ENCODE assay signal across 8 cellular contexts in genomic region chr20:37526238-37526838, GRCh38. TPM values are rescaled to one million over a fixed set of nuclear protein-coding genes. Genes with fewer than 3 reads are reported as not detected.
DNase-seq lines count a peak whose midpoint lies in the region; ATAC-seq and TF ChIP-seq lines count a peak whose summit lies in the region.

No MANE protein-coding gene starts in this region.

- H3K4me1 Mint-ChIP-seq in CD8-positive, alpha-beta T cell (ENCODE audit: low read depth), result peaks cover 45% of the 10 kb centered on the region
- H3K4me1 Mint-ChIP-seq in activated CD4-positive, alpha-beta memory T cell treated with anti-CD3 and anti-CD28 coated beads for 36 hours (ENCODE audit: low read depth), result peaks cover 44% of the 10 kb centered on the region
- H3K4me1 Mint-ChIP-seq in osteocyte (ENCODE audit: unreplicated experiment), result peaks cover 52% of the 10 kb centered on the region

- peaks cover 18% of the 10 kb centered on the region for H3K36me3 Mint-ChIP-seq in CD8-positive, alpha-beta T cell
- H3K36me3 Mint-ChIP-seq in activated CD4-positive, alpha-beta memory T cell treated with anti-CD3 and anti-CD28 coated beads for 36 hours, result no peaks in the 10 kb centered on the region
- H3K36me3 Mint-ChIP-seq in osteocyte (ENCODE audit: unreplicated experiment), result peaks cover 4% of the 10 kb centered on the region

- TF ChIP-seq CTCF in CD8-positive, alpha-beta T cell (IDR thresholded peaks at IDR 0.05), result no peak
- TF ChIP-seq CTCF in foreskin keratinocyte (conservative IDR thresholded peaks at IDR 0.05) (no peak), osteocyte (IDR thresholded peaks at IDR 0.05) (no peak)

- ATAC-seq in CD8-positive, alpha-beta T cell, result no peak
- ATAC-seq in foreskin keratinocyte (peak; percentile 55), GM19463 (IDR thresholded peaks at IDR 0.05; ENCODE audit: unreplicated experiment) (no peak), GM21717 (IDR thresholded peaks at IDR 0.05; ENCODE audit: unreplicated experiment) (no peak)

- peak overlapping the region; percentile 100 for H3K27ac Mint-ChIP-seq in CD8-positive, alpha-beta T cell
- H3K27ac Mint-ChIP-seq in activated CD4-positive, alpha-beta memory T cell treated with anti-CD3 and anti-CD28 coated beads for 36 hours, result no peak overlapping the region
- H3K27ac Mint-ChIP-seq in osteocyte (ENCODE audit: unreplicated experiment), result peak overlapping the region; percentile 99

- H3K4me3 ChIP-seq in CD8-positive, alpha-beta T cell (ENCODE audit: low read depth, low read length), result peak overlapping the region; percentile 93

- H3K4me3 Mint-ChIP-seq in CD8-positive, alpha-beta T cell, result peak overlapping the region; percentile 85
- H3K4me3 Mint-ChIP-seq in activated CD4-positive, alpha-beta memory T cell treated with anti-CD3 and anti-CD28 coated beads for 36 hours, result peak overlapping the region; percentile 86
- peak overlapping the region; percentile 95 for H3K4me3 Mint-ChIP-seq in osteocyte (ENCODE audit: unreplicated experiment)

- no peaks in the 10 kb centered on the region for H3K9me3 ChIP-seq in CD8-positive, alpha-beta T cell (ENCODE audit: low read length)

- H3K27ac ChIP-seq in CD8-positive, alpha-beta T cell (ENCODE audit: low read depth, low read length), result no peak overlapping the region
- H3K27ac ChIP-seq in foreskin keratinocyte, result peak overlapping the region; percentile 1

- no peaks in the 10 kb centered on the region for H3K27me3 Mint-ChIP-seq in CD8-positive, alpha-beta T cell (ENCODE audit: low read depth)
- H3K27me3 Mint-ChIP-seq in activated CD4-positive, alpha-beta memory T cell treated with anti-CD3 and anti-CD28 coated beads for 36 hours, result peaks cover 1% of the 10 kb centered on the region
- no peaks in the 10 kb centered on the region for H3K27me3 Mint-ChIP-seq in osteocyte (ENCODE audit: unreplicated experiment)

- H3K27me3 ChIP-seq in CD8-positive, alpha-beta T cell (ENCODE audit: insufficient read depth, low read length), result no peaks in the 10 kb centered on the region
- H3K27me3 ChIP-seq in foreskin keratinocyte, result no peaks in the 10 kb centered on the region

- H3K4me1 ChIP-seq in CD8-positive, alpha-beta T cell (ENCODE audit: insufficient read depth, low read length), result peaks cover 42% of the 10 kb centered on the region
- peaks cover 26% of the 10 kb centered on the region for H3K4me1 ChIP-seq in foreskin keratinocyte

- intact Hi-C loops in CD8-positive, alpha-beta T cell (cut with DNase I, micrococcal nuclease), result loop anchor here (2.0 to 5.0 kb wide), 4 partner anchors 142 to 1289 kb away; partner anchors contain the start of gene AAR2 (in 1 of the 2)
- intact Hi-C loops in activated CD4-positive, alpha-beta memory T cell treated with anti-CD3 and anti-CD28 coated beads for 36 hours (cut with micrococcal nuclease), result loop anchor here (5.0 kb wide), 2 partner anchors 134 to 239 kb away; partner anchors contain the start of gene MANBAL

- H3K9me3 Mint-ChIP-seq in CD8-positive, alpha-beta T cell, result no peaks in the 10 kb centered on the region
- no peaks in the 10 kb centered on the region for H3K9me3 Mint-ChIP-seq in activated CD4-positive, alpha-beta memory T cell treated with anti-CD3 and anti-CD28 coated beads for 36 hours
- H3K9me3 Mint-ChIP-seq in osteocyte (ENCODE audit: unreplicated experiment), result no peaks in the 10 kb centered on the region

- no peak for DNase-seq in CD8-positive, alpha-beta T cell
- peak; percentile 79 for DNase-seq in HT-29 (ENCODE audit: low spot score)
- DNase-seq in activated CD4-positive, alpha-beta memory T cell treated with anti-CD3 and anti-CD28 coated beads for 36 hours, result no peak
- DNase-seq in foreskin keratinocyte, result peak; percentile 86 to 94
- DNase-seq in osteocyte (ENCODE audit: extremely low spot score, unreplicated experiment), result no peak
- no peak for DNase-seq in NCI-H524 (lab: John Stamatoyannopoulos, UW)

- CTCF ChIA-PET in CD8-positive, alpha-beta T cell (lab: Charles Lee), result interaction anchor here (1.1 kb wide), 1 partner anchor 9 kb away, joined by 4 read pairs; no protein-coding TSS in a partner anchor
- CTCF ChIA-PET in activated CD4-positive, alpha-beta memory T cell treated with anti-CD3 and anti-CD28 coated beads for 36 hours (lab: Charles Lee), result interaction anchor here (1.5 to 1.6 kb wide), 2 partner anchors 8 to 331 kb away, joined by 4 to 9 read pairs; no protein-coding TSS in a partner anchor

- POLR2A ChIA-PET in CD8-positive, alpha-beta T cell (lab: Charles Lee), result no interaction called here
- POLR2A ChIA-PET in activated CD4-positive, alpha-beta memory T cell treated with anti-CD3 and anti-CD28 coated beads for 36 hours (lab: Charles Lee), result interaction anchor here (1.3 to 1.6 kb wide), 2 partner anchors 11 to 347 kb away, joined by 3 to 4 read pairs; partner anchors contain the start of genes MROH8 and RPN2

- no peaks in the 10 kb centered on the region for H3K36me3 ChIP-seq in CD8-positive, alpha-beta T cell (ENCODE audit: insufficient read depth, low read length)

RNA-seq across cellular contexts. Expression of gene BLCAP, which starts 1.3 kb away (rescaled TPM):
- 10 to 100 TPM; 60.1 to 60.6 TPM for total RNA-seq in CD8-positive, alpha-beta T cell
- 108 and 115 TPM in 2 replicates for total RNA-seq in HT-29 (2014; rRNA removed; shearing (Covaris generic))
- total RNA-seq in activated CD4-positive, alpha-beta memory T cell treated with anti-CD3 and anti-CD28 coated beads for 36 hours, result 10 to 100 TPM; 16.0 to 16.4 TPM
- total RNA-seq in foreskin keratinocyte, result 80.5 and 82.5 TPM in 2 replicates
- polyA plus RNA-seq in foreskin keratinocyte, result 71.9 and 87.3 TPM in 2 replicates
- total RNA-seq in osteocyte, result 71.9 and 74.5 TPM in 2 replicates

RNA-seq across cellular contexts. Expression of gene NNAT, which starts 5.3 kb away (rescaled TPM):
- total RNA-seq in CD8-positive, alpha-beta T cell, result not detected
- 2.1 TPM in 1 of 2 replicates, not detected in the other for total RNA-seq in HT-29 (2014; rRNA removed; shearing (Covaris generic))
- total RNA-seq in activated CD4-positive, alpha-beta memory T cell treated with anti-CD3 and anti-CD28 coated beads for 36 hours, result under 1 TPM in 1 of 2 experiments, not detected in 1; 0.48 TPM
- total RNA-seq in foreskin keratinocyte (0.54 and 0.88 TPM in 2 replicates), osteocyte (14.7 and 14.9 TPM in 2 replicates)
- polyA plus RNA-seq in foreskin keratinocyte, result 1.0 and 1.2 TPM in 2 replicates

Comparison
In these comparisons a context has a peak if more than half of its experiments do, and no peak if none do; other contexts are left out.
1. DNase-seq: peak in HT-29 (single experiment) and foreskin keratinocyte (2 of 2); none in CD8-positive, alpha-beta T cell (0 of 7), activated CD4-positive, alpha-beta memory T cell treated with anti-CD3 and anti-CD28 coated beads for 36 hours (single experiment), osteocyte (single experiment) and NCI-H524 (0 of 2).
2. Peak in every context shown above with its lines, with median percentiles within 50 percentile points of each other: H3K4me3 Mint-ChIP-seq.